In the genomic region with DNA sequence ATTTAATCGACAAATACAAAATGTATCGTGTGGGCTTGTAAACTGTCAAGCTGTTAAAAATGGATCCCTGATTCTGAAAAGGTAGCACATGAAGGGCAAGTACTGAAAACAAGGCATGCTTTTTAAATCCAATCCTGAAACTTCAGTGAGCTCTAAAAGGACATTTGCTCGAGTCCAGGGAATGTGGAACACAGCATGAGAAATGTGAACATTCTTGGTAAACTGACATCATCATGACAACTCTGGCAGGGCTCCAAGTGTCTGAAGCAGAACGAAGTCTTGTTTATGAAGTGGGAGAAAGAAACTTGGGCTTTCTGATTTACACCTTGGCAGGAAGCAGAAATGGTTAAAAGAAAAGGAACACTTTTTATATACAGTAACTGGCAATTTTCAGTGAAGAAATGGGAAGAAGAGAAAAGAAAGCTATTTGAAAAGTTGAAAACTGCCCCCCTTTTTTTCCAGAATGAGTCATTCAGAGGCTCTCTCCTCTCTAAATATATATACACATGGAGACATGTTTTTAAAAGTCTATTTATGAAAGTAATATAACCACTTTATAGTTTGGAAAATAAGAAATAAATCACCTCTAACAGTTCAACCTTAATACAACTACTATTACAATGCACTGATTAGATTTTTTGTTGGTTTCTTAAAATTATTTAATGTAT, we compare ENCODE assay signal across 8 cellular contexts.
DNase-seq lines count a peak whose midpoint lies in the region; ATAC-seq and TF ChIP-seq lines count a peak whose summit lies in the region.

No MANE protein-coding gene starts in this region.

- H3K36me3 ChIP-seq in A673 (ENCODE audit: insufficient read depth, low read length, poor library complexity, severe bottlenecking): no peaks in the 10 kb centered on the region
- H3K36me3 ChIP-seq in mesodermal cell (ENCODE audit: control insufficient read depth, insufficient read depth, low read length): no peaks in the 10 kb centered on the region

- DNase-seq in A673 (ENCODE audit: low spot score) (peak; percentile 89), NAMALWA (ENCODE audit: low spot score) (peak; percentile 20), dermis blood vessel endothelial cell (peak; percentile 94), NCI-H187 (lab: John Stamatoyannopoulos, UW) (no peak)
- DNase-seq in activated CD8-positive, alpha-beta memory T cell treated with anti-CD3 and anti-CD28 coated beads, Interleukin-2, amount 50 U/mL, for 48 hours: no peak
- DNase-seq in stimulated activated CD4-positive, alpha-beta T cell treated with anti-CD3 and anti-CD28 coated beads, Interleukin-15, amount 100 ng/mL, for 24 hours: no peak

- TF ChIP-seq CTCF in A673 (conservative IDR thresholded peaks at IDR 0.05; ENCODE audit: low read depth, low read length): no peak

- no peak for ATAC-seq in GM21529 (IDR thresholded peaks at IDR 0.05; ENCODE audit: unreplicated experiment)

- H3K9me3 ChIP-seq in A673 (ENCODE audit: low read depth, low read length, poor library complexity, severe bottlenecking) (no peaks in the 10 kb centered on the region), mesodermal cell (ENCODE audit: control insufficient read depth, low read length) (no peaks in the 10 kb centered on the region)

- peaks cover 32% of the 10 kb centered on the region for H3K4me1 ChIP-seq in A673 (ENCODE audit: insufficient read depth, low read length, poor library complexity, severe bottlenecking)
- peaks cover 27% of the 10 kb centered on the region for H3K4me1 ChIP-seq in mesodermal cell (ENCODE audit: control insufficient read depth, insufficient read depth, low read length, poor library complexity, severe bottlenecking)

- peak overlapping the region; percentile 44 for H3K27ac ChIP-seq in A673 (ENCODE audit: low read depth, low read length, poor library complexity, severe bottlenecking)
- peak overlapping the region; percentile 92 for H3K27ac ChIP-seq in mesodermal cell (ENCODE audit: low read depth, low read length, severe bottlenecking)

- POLR2A ChIA-PET in A673 (lab: Charles Lee; ENCODE audit: low non-redundant PET): no interaction called here

- H3K4me3 ChIP-seq in A673 (ENCODE audit: low read depth, low read length, poor library complexity, severe bottlenecking) (no peak overlapping the region), mesodermal cell (ENCODE audit: extremely low read depth, insufficient read depth, low read length, poor library complexity, severe bottlenecking) (no peak overlapping the region)

- CTCF ChIA-PET in A673 (lab: Charles Lee): no interaction called here

- 75 to 95% methylated on average over 2 to 3 of the region's 4 CpGs for WGBS in mesodermal cell (ENCODE audit: insufficient coverage in 2 of 2), 2 experiments

- intact Hi-C loops in A673 (cut with micrococcal nuclease; ENCODE audit: unreplicated experiment): no loop called here

- BruUV-seq in A673 (replicated peaks; lab: Mats Ljungman, UMichigan): no TSS peak

- H3K27me3 ChIP-seq in A673 (replicated peaks; ENCODE audit: insufficient read depth, low read depth, low read length, poor library complexity): no peaks in the 10 kb centered on the region

Comparison
In these comparisons a context has a peak if more than half of its experiments do, and no peak if none do; other contexts are left out.
1. DNase-seq: peak in A673 (single experiment), NAMALWA (single experiment) and dermis blood vessel endothelial cell (single experiment); none in activated CD8-positive, alpha-beta memory T cell treated with anti-CD3 and anti-CD28 coated beads, Interleukin-2, amount 50 U/mL, for 48 hours (single experiment), NCI-H187 (0 of 2) and stimulated activated CD4-positive, alpha-beta T cell treated with anti-CD3 and anti-CD28 coated beads, Interleukin-15, amount 100 ng/mL, for 24 hours (single experiment).